In the genomic region with DNA sequence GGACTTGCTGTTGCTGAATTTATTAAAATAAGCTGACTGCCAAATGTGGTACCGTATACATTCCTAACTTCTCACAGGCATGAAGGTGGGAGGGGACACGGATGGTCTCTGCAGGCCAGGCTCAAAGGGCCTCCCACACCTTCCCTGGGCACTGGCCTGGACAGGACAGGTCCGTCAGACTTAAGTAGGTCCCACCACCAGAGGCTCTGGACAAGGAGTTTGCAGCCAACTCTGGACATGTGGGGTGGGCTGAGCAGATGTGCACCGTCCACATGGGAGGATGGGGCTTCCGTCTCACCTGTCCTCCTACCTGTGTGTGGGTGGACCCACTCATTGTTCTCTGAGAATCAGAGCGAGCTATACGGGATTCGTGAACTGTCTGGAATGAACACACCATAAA, we compare ENCODE assay signal across 17 cellular contexts. TPM values are rescaled to one million over a fixed set of nuclear protein-coding genes. Genes with fewer than 3 reads are reported as not detected.
DNase-seq lines count a peak whose midpoint lies in the region; ATAC-seq and TF ChIP-seq lines count a peak whose summit lies in the region.
"Had no signal": no experiment of that assay in that cellular context is flagged by ENCODE, and none has a peak within 500 bp of the region (broad histone marks: within the 10 kb centered on the region; RNA-seq: fewer than 3 reads in every experiment).

No MANE protein-coding gene starts in this region.

- H3K9ac ChIP-seq in PC-3 (ENCODE audit: low read length) (no peak overlapping the region), endodermal cell (ENCODE audit: extremely low read depth, low read length, poor library complexity, severe bottlenecking) (no peak overlapping the region)

- DNase-seq in activated CD8-positive, alpha-beta T cell treated with anti-CD3 and anti-CD28 coated beads for 36 hours: no peak
- no peak for DNase-seq in activated CD8-positive, alpha-beta T cell treated with anti-CD3 and anti-CD28 coated beads, Interleukin-2, amount 10 ng/mL, durations not matched to agents 7 days and 5 days
- DNase-seq in PC-3: no peak
- DNase-seq in endodermal cell: peak; percentile 42
- DNase-seq in upper lobe of right lung: peak; percentile 40
- DNase-seq in pons (ENCODE audit: low spot score): no peak
- DNase-seq: DMS79, H9, KBM-7, NCI-H1092 treated with DMSO at 0.1 percent for 48 hours, NCI-H1436 treated with DMSO at 0.1 percent for 48 hours, NCI-H1930, NCI-H2227 treated with DMSO at 0.1 percent for 48 hours, NCI-H510A had no signal

- no peak overlapping the region for H3K4me2 ChIP-seq in PC-3 (ENCODE audit: low read length)

- H3K27me3 ChIP-seq in PC-3 (ENCODE audit: low read length) (no peaks in the 10 kb centered on the region), endodermal cell (ENCODE audit: control insufficient read depth, insufficient read depth, low read length, poor library complexity, severe bottlenecking) (no peaks in the 10 kb centered on the region), upper lobe of right lung (no peaks in the 10 kb centered on the region)
- H3K27me3 ChIP-seq: SJSA1 had no signal

- no peaks in the 10 kb centered on the region for H3K9me2 ChIP-seq in PC-3 (replicated peaks; ENCODE audit: low read length)

- no peak overlapping the region for H2AFZ ChIP-seq in PC-3 (ENCODE audit: low read length)

- no peaks in the 10 kb centered on the region for H3K27me3 Mint-ChIP-seq in activated CD8-positive, alpha-beta T cell treated with anti-CD3 and anti-CD28 coated beads for 36 hours
- no peaks in the 10 kb centered on the region for H3K27me3 Mint-ChIP-seq in activated CD8-positive, alpha-beta T cell treated with anti-CD3 and anti-CD28 coated beads, Interleukin-2, amount 10 ng/mL, durations not matched to agents 7 days and 5 days (ENCODE audit: low read depth)
- H3K27me3 Mint-ChIP-seq in endodermal cell (ENCODE audit: insufficient read depth): no peaks in the 10 kb centered on the region

- H3K36me3 ChIP-seq in PC-3 (ENCODE audit: low read depth, low read length) (peaks cover 54% of the 10 kb centered on the region), endodermal cell (ENCODE audit: control insufficient read depth, insufficient read depth, low read length) (peaks cover 66% of the 10 kb centered on the region), upper lobe of right lung (peaks cover 61% of the 10 kb centered on the region)

- H3K9me3 Mint-ChIP-seq in activated CD8-positive, alpha-beta T cell treated with anti-CD3 and anti-CD28 coated beads for 36 hours: no peaks in the 10 kb centered on the region
- H3K9me3 Mint-ChIP-seq in activated CD8-positive, alpha-beta T cell treated with anti-CD3 and anti-CD28 coated beads, Interleukin-2, amount 10 ng/mL, durations not matched to agents 7 days and 5 days (ENCODE audit: insufficient read depth): no peaks in the 10 kb centered on the region
- no peaks in the 10 kb centered on the region for H3K9me3 Mint-ChIP-seq in endodermal cell
- H3K9me3 Mint-ChIP-seq: CD8-positive, alpha-beta memory T cell; H9 had no signal

- no peak overlapping the region for H3K4me3 Mint-ChIP-seq in activated CD8-positive, alpha-beta T cell treated with anti-CD3 and anti-CD28 coated beads for 36 hours
- H3K4me3 Mint-ChIP-seq in activated CD8-positive, alpha-beta T cell treated with anti-CD3 and anti-CD28 coated beads, Interleukin-2, amount 10 ng/mL, durations not matched to agents 7 days and 5 days: no peak overlapping the region
- no peak overlapping the region for H3K4me3 Mint-ChIP-seq in endodermal cell
- H3K4me3 Mint-ChIP-seq: H9 had no signal

- H3K9me3 ChIP-seq in PC-3 (ENCODE audit: low read length): no peaks in the 10 kb centered on the region
- no peaks in the 10 kb centered on the region for H3K9me3 ChIP-seq in endodermal cell (ENCODE audit: control insufficient read depth, low read length)
- no peaks in the 10 kb centered on the region for H3K9me3 ChIP-seq in upper lobe of right lung
- H3K9me3 ChIP-seq: SJSA1 had no signal

- H3K4me1 ChIP-seq in PC-3 (ENCODE audit: insufficient read depth, low read length) (peaks cover 4% of the 10 kb centered on the region), endodermal cell (ENCODE audit: control insufficient read depth, insufficient read depth, low read length) (no peaks in the 10 kb centered on the region), upper lobe of right lung (no peaks in the 10 kb centered on the region)
- H3K4me1 ChIP-seq: SJSA1 had no signal

- peaks cover 37% of the 10 kb centered on the region for H3F3A ChIP-seq in PC-3 (ENCODE audit: low read length, unreplicated experiment)

- intact Hi-C loops in activated CD8-positive, alpha-beta T cell treated with anti-CD3 and anti-CD28 coated beads for 36 hours (cut with micrococcal nuclease): loop anchor here (5.0 kb wide), 1 partner anchor 168 kb away; no protein-coding TSS in a partner anchor
- intact Hi-C loops in PC-3 (cut with micrococcal nuclease): no loop called here
- intact Hi-C loops in upper lobe of right lung (cut with DNase I): loop anchor here (5.0 kb wide), 2 partner anchors 318 to 373 kb away; a partner anchor contains a TSS

- H3K79me2 ChIP-seq in PC-3 (ENCODE audit: low read length): peaks cover 20% of the 10 kb centered on the region

- ATAC-seq in activated CD8-positive, alpha-beta T cell treated with anti-CD3 and anti-CD28 coated beads for 36 hours: no peak
- no peak for ATAC-seq in activated CD8-positive, alpha-beta T cell treated with anti-CD3 and anti-CD28 coated beads, Interleukin-2, amount 10 ng/mL, durations not matched to agents 7 days and 5 days
- ATAC-seq in PC-3 (no peak), upper lobe of right lung (no peak), GM21529 (IDR thresholded peaks at IDR 0.05; ENCODE audit: unreplicated experiment) (no peak)

- CTCF ChIA-PET in activated CD8-positive, alpha-beta T cell treated with anti-CD3 and anti-CD28 coated beads for 36 hours (lab: Charles Lee): interaction anchor here (1.5 to 3.3 kb wide), 2 partner anchors 220 to 367 kb away, joined by 4 to 17 read pairs; no protein-coding TSS in a partner anchor
- CTCF ChIA-PET in activated CD8-positive, alpha-beta T cell treated with anti-CD3 and anti-CD28 coated beads, Interleukin-2, amount 10 ng/mL, durations not matched to agents 7 days and 5 days (lab: Charles Lee): interaction anchor here (1.1 to 4.6 kb wide), 5 partner anchors 9 to 370 kb away, joined by 3 to 23 read pairs (median 4); a partner anchor contains a TSS
- CTCF ChIA-PET in PC-3 (lab: Charles Lee): interaction anchor here (0.6 kb wide), 1 partner anchor 306 kb away, joined by 3 read pairs; no protein-coding TSS in a partner anchor

- 92 to 96% methylated on average over 3 to 8 of the region's 8 CpGs for WGBS in endodermal cell (ENCODE audit: insufficient coverage in 1 of 2, insufficient read length in 1 of 2), 2 experiments

- H3K4me1 Mint-ChIP-seq in activated CD8-positive, alpha-beta T cell treated with anti-CD3 and anti-CD28 coated beads for 36 hours (ENCODE audit: low read depth): peaks cover 34% of the 10 kb centered on the region
- peaks cover 9% of the 10 kb centered on the region for H3K4me1 Mint-ChIP-seq in activated CD8-positive, alpha-beta T cell treated with anti-CD3 and anti-CD28 coated beads, Interleukin-2, amount 10 ng/mL, durations not matched to agents 7 days and 5 days (ENCODE audit: low read depth)
- no peaks in the 10 kb centered on the region for H3K4me1 Mint-ChIP-seq in endodermal cell

- peak overlapping the region; percentile 1 for H3K27ac Mint-ChIP-seq in activated CD8-positive, alpha-beta T cell treated with anti-CD3 and anti-CD28 coated beads for 36 hours
- H3K27ac Mint-ChIP-seq in activated CD8-positive, alpha-beta T cell treated with anti-CD3 and anti-CD28 coated beads, Interleukin-2, amount 10 ng/mL, durations not matched to agents 7 days and 5 days: no peak overlapping the region
- no peak overlapping the region for H3K27ac Mint-ChIP-seq in endodermal cell

- no TSS peak for BruUV-seq in PC-3 (replicated peaks; lab: Mats Ljungman, UMichigan)

- peak overlapping the region; percentile 25 for H3K27ac ChIP-seq in PC-3 (ENCODE audit: low read length)
- no peak overlapping the region for H3K27ac ChIP-seq in endodermal cell (ENCODE audit: low read depth, low read length)
- no peak overlapping the region for H3K27ac ChIP-seq in upper lobe of right lung
- H3K27ac ChIP-seq: SJSA1 had no signal

- POLR2A ChIA-PET in activated CD8-positive, alpha-beta T cell treated with anti-CD3 and anti-CD28 coated beads for 36 hours (lab: Charles Lee): interaction anchor here (0.9 to 1.6 kb wide), 9 partner anchors 7 to 316 kb away, joined by 3 to 7 read pairs (median 4); a partner anchor contains a TSS
- POLR2A ChIA-PET in activated CD8-positive, alpha-beta T cell treated with anti-CD3 and anti-CD28 coated beads, Interleukin-2, amount 10 ng/mL, durations not matched to agents 7 days and 5 days (lab: Charles Lee): no interaction called here
- POLR2A ChIA-PET in PC-3 (lab: Charles Lee; ENCODE audit: unreplicated experiment): interaction anchor here (0.6 kb wide), 2 partner anchors 8 to 98 kb away, joined by 3 to 5 read pairs; no protein-coding TSS in a partner anchor

- no peak overlapping the region for H3K4me3 ChIP-seq in PC-3 (ENCODE audit: low read length)
- H3K4me3 ChIP-seq in endodermal cell (ENCODE audit: low read length): no peak overlapping the region
- H3K4me3 ChIP-seq in upper lobe of right lung: no peak overlapping the region
- H3K4me3 ChIP-seq: SJSA1 had no signal

- peaks cover 48% of the 10 kb centered on the region for H3K36me3 Mint-ChIP-seq in activated CD8-positive, alpha-beta T cell treated with anti-CD3 and anti-CD28 coated beads for 36 hours (ENCODE audit: low read depth)
- peaks cover 47% of the 10 kb centered on the region for H3K36me3 Mint-ChIP-seq in activated CD8-positive, alpha-beta T cell treated with anti-CD3 and anti-CD28 coated beads, Interleukin-2, amount 10 ng/mL, durations not matched to agents 7 days and 5 days (ENCODE audit: low read depth)
- H3K36me3 Mint-ChIP-seq in endodermal cell (ENCODE audit: low read depth): peaks cover 47% of the 10 kb centered on the region

- no peak for TF ChIP-seq CTCF in activated CD8-positive, alpha-beta T cell treated with anti-CD3 and anti-CD28 coated beads for 36 hours (IDR thresholded peaks at IDR 0.05)
- no peak for TF ChIP-seq CTCF in PC-3 (conservative IDR thresholded peaks at IDR 0.05; ENCODE audit: low read depth, low read length)
- no peak for TF ChIP-seq CTCF in endodermal cell (conservative IDR thresholded peaks at IDR 0.05)
- no peak for TF ChIP-seq CTCF in upper lobe of right lung (IDR thresholded peaks at IDR 0.05)

- peaks cover 54% of the 10 kb centered on the region for H4K20me1 ChIP-seq in PC-3 (ENCODE audit: low read length)

RNA-seq across cellular contexts. Expression of a gene that starts 8.2 kb away (rescaled TPM):
- 100 to 1,000 TPM; 180 to 181 TPM for total RNA-seq in activated CD8-positive, alpha-beta T cell treated with anti-CD3 and anti-CD28 coated beads for 36 hours
- total RNA-seq in activated CD8-positive, alpha-beta T cell treated with anti-CD3 and anti-CD28 coated beads, Interleukin-2, amount 10 ng/mL, durations not matched to agents 7 days and 5 days: 10 to 100 TPM; 54.4 to 54.6 TPM
- 712 and 714 TPM in 2 replicates for total RNA-seq in PC-3 (2014; rRNA removed)
- 100 to 1,000 TPM; 108 to 152 TPM for total RNA-seq in endodermal cell
- 336 TPM for polyA plus RNA-seq in endodermal cell (2013, experiment 1 of 2)
- 282 TPM for polyA plus RNA-seq in endodermal cell (2013, experiment 2 of 2)
- 50.9 TPM for total RNA-seq in upper lobe of right lung

Comparison
In these comparisons a context has a peak if more than half of its experiments do, and no peak if none do; other contexts are left out.
1. DNase-seq: peak in endodermal cell (single experiment) and upper lobe of right lung (single experiment); none in activated CD8-positive, alpha-beta T cell treated with anti-CD3 and anti-CD28 coated beads for 36 hours (single experiment), activated CD8-positive, alpha-beta T cell treated with anti-CD3 and anti-CD28 coated beads, Interleukin-2, amount 10 ng/mL, durations not matched to agents 7 days and 5 days (single experiment), PC-3 (single experiment) and pons (single experiment).